1 cellular context compared by ENCODE assay signal in genomic region chr11:33735426-33736147, GRCh38.
TF ChIP-seq lines count a peak whose summit lies in the region.

No MANE protein-coding gene starts in this region.

TF ChIP-seq in HepG2, 621 proteins besides CTCF, POLR2A, EP300 and RAD21 (continued from another document):
- TF ChIP-seq POGK (CRISPR knock-in tag; conservative IDR thresholded peaks at IDR 0.05) (0 out of 2 replicates have a peak, but pooled peaks have one; percentile 12), CERS6 (CRISPR knock-in tag; IDR thresholded peaks at IDR 0.05) (no peak), ZMYM2 (CRISPR knock-in tag; IDR thresholded peaks at IDR 0.05) (0 out of 2 replicates have a peak, but pooled peaks have one; percentile 13), ETS1 (CRISPR knock-in tag; IDR thresholded peaks at IDR 0.05) (0 out of 2 replicates have a peak, but pooled peaks have one; percentile 24), ZNF75D (CRISPR knock-in tag; IDR thresholded peaks at IDR 0.05; ENCODE audit: borderline replicate concordance) (0 out of 2 replicates have a peak, but pooled peaks have one; percentile 14), KAT7 (CRISPR knock-in tag; IDR thresholded peaks at IDR 0.05; ENCODE audit: borderline replicate concordance) (0 out of 2 replicates have a peak, but pooled peaks have one; percentile 7), ZFYVE20 (CRISPR knock-in tag; IDR thresholded peaks at IDR 0.05; ENCODE audit: borderline replicate concordance, low read depth) (0 out of 2 replicates have a peak, but pooled peaks have one; percentile 22), ZNF777 (CRISPR knock-in tag; IDR thresholded peaks at IDR 0.05) (no peak), SIN3A (IDR thresholded peaks at IDR 0.05; ENCODE audit: borderline replicate concordance, low read depth, low read length) (0 out of 2 replicates have a peak, but pooled peaks have one; percentile 12), ZNF629 (CRISPR knock-in tag; conservative IDR thresholded peaks at IDR 0.05) (0 out of 2 replicates have a peak, but pooled peaks have one; percentile 6), HMGA1 (CRISPR knock-in tag; conservative IDR thresholded peaks at IDR 0.05) (no peak), GRHL1 (CRISPR knock-in tag; conservative IDR thresholded peaks at IDR 0.05) (no peak), ZNF547 (CRISPR knock-in tag; IDR thresholded peaks at IDR 0.05) (peak; percentile 15; the same call in 1 of the 2 replicates), RFXANK (CRISPR knock-in tag; IDR thresholded peaks at IDR 0.05) (no peak), ZSCAN25 (CRISPR knock-in tag; IDR thresholded peaks at IDR 0.05) (peak; percentile 11; the same call in 1 of the 2 replicates), HNF1B (CRISPR knock-in tag; IDR thresholded peaks at IDR 0.05) (no peak), ZNF724P (CRISPR knock-in tag; IDR thresholded peaks at IDR 0.05; ENCODE audit: borderline replicate concordance) (no peak), SRSF1 (optimal IDR thresholded peaks at IDR 0.05; ENCODE audit: low read depth, low read length) (no peak), TIGD3 (CRISPR knock-in tag; IDR thresholded peaks at IDR 0.05; ENCODE audit: borderline replicate concordance) (no peak), YEATS2 (CRISPR knock-in tag; IDR thresholded peaks at IDR 0.05; ENCODE audit: borderline replicate concordance) (no peak), HNRNPL (IDR thresholded peaks at IDR 0.05; ENCODE audit: low read depth, low read length) (no peak), ZNF431 (CRISPR knock-in tag; IDR thresholded peaks at IDR 0.05; ENCODE audit: borderline replicate concordance, low read depth) (no peak), NFAT5 (CRISPR knock-in tag; IDR thresholded peaks at IDR 0.05) (no peak), CHCHD3 (CRISPR knock-in tag; IDR thresholded peaks at IDR 0.05) (no peak), ARNTL (CRISPR knock-in tag; IDR thresholded peaks at IDR 0.05) (0 out of 2 replicates have a peak, but pooled peaks have one; percentile 7), ZNF607 (CRISPR knock-in tag; IDR thresholded peaks at IDR 0.05; ENCODE audit: borderline replicate concordance) (no peak), ZNF33B (CRISPR knock-in tag; IDR thresholded peaks at IDR 0.05) (0 out of 2 replicates have a peak, but pooled peaks have one; percentile 41), ZNF501 (CRISPR knock-in tag; IDR thresholded peaks at IDR 0.05) (0 out of 2 replicates have a peak, but pooled peaks have one; percentile 27), HDAC1 (CRISPR knock-in tag; IDR thresholded peaks at IDR 0.05) (peak; percentile 32; the same call in 1 of the 2 replicates), ZNF460 (CRISPR knock-in tag; IDR thresholded peaks at IDR 0.05; ENCODE audit: borderline replicate concordance) (peak; percentile 79; the same call in 1 of the 2 replicates), ZNF318 (CRISPR knock-in tag; IDR thresholded peaks at IDR 0.05) (no peak), ELF1 (CRISPR knock-in tag; IDR thresholded peaks at IDR 0.05) (no peak), ZNF766 (CRISPR knock-in tag; IDR thresholded peaks at IDR 0.05; ENCODE audit: borderline replicate concordance) (peak; percentile 32; the same call in 1 of the 2 replicates)
